ENCODE assay signal across 22 cellular contexts in genomic region chr15:81962438-81962837, GRCh38.
"Had no signal": no experiment of that assay in that cellular context is flagged by ENCODE, and none has a peak within 500 bp of the region (broad histone marks: within the 10 kb centered on the region; RNA-seq: fewer than 3 reads in every experiment).

No MANE protein-coding gene starts in this region.

- DNase-seq: occipital lobe; ovary; posterior cingulate gyrus; psoas muscle; right cardiac atrium; right lobe of liver; sigmoid colon; small intestine; stimulated activated CD4-positive, alpha-beta T cell treated with anti-CD3 and anti-CD28 coated beads, Interleukin-15, amount 100 ng/mL, for 24 hours; stimulated activated CD4-positive, alpha-beta T cell treated with anti-CD3 and anti-CD28 coated beads, Interleukin-2, amount 100 ng/mL, for 24 hours; stimulated activated CD4-positive, alpha-beta T cell treated with anti-CD3 and anti-CD28 coated beads, Interleukin-2, amount 100 ng/mL, for 48 hours; stimulated activated CD4-positive, alpha-beta T cell treated with anti-CD3 and anti-CD28 coated beads, Interleukin-4, amount 100 ng/mL, for 24 hours; stimulated activated naive B cell treated with anti-CD40 and anti-IgM and Interleukin-4, amounts not matched to agents 10 μg/mL and 1 μg/mL and 100 μg/mL, for 72 hours; stimulated activated naive CD4-positive, alpha-beta T cell treated with Interleukin-2 at 50 U/mL for 16 hours; stomach; thyroid gland; trophoblast cell; upper lobe of left lung had no signal

- H3K4me3 ChIP-seq: neural progenitor cell, ovary, psoas muscle, right lobe of liver, sigmoid colon, stomach, thoracic aorta, thyroid gland, tibial nerve, upper lobe of left lung, vagina had no signal
